ENCODE assay signal across 8 cellular contexts in genomic region chr18:50507120-50507590, GRCh38. TPM values are rescaled to one million over a fixed set of nuclear protein-coding genes. Genes with fewer than 3 reads are reported as not detected.
DNase-seq lines count a peak whose midpoint lies in the region; ATAC-seq and TF ChIP-seq lines count a peak whose summit lies in the region.

No MANE protein-coding gene starts in this region.

- in situ Hi-C loops in brain microvascular endothelial cell (cut with HindIII; ENCODE audit: low pct_ligation_motif_present, low sequenced_read_pairs) = no loop called here

- 45 to 48% methylated on average over 4 of the region's 4 CpGs for WGBS in aorta, 2 donors

- no peaks in the 10 kb centered on the region for H3K36me3 Mint-ChIP-seq in activated T-helper 17 cell treated with anti-CD3 and anti-CD28 coated beads, Interleukin-2, amount 50 U/mL, for 72 hours (ENCODE audit: low read depth)

- H3K4me1 Mint-ChIP-seq in activated T-helper 17 cell treated with anti-CD3 and anti-CD28 coated beads, Interleukin-2, amount 50 U/mL, for 72 hours = no peaks in the 10 kb centered on the region

- H3K27me3 Mint-ChIP-seq in activated T-helper 17 cell treated with anti-CD3 and anti-CD28 coated beads, Interleukin-2, amount 50 U/mL, for 72 hours = peaks cover 40% of the 10 kb centered on the region

- DNase-seq in GM12864 (ENCODE audit: low read depth) (no peak), NCI-H1436 (lab: John Stamatoyannopoulos, UW) (peak; percentile 68), brain microvascular endothelial cell (peak; percentile 14), left colon (peak in 1 of 2 donors; percentile 52), aorta (peak; percentile 46 to 75)

- H3K4me1 ChIP-seq in aorta (ENCODE audit: control insufficient read depth in 1 of 2, insufficient read depth in 2 of 2, low read length in 2 of 2) = no peaks in the 10 kb centered on the region

- peak; percentile 54 for TF ChIP-seq CTCF in GM12864 (IDR thresholded peaks at IDR 0.05; ENCODE audit: low read depth, low read length, missing control alignments)
- peak; percentile 55 for TF ChIP-seq CTCF in brain microvascular endothelial cell (IDR thresholded peaks at IDR 0.05; ENCODE audit: low read depth, low read length, missing control alignments)

- H3K4me3 ChIP-seq in GM12864 (ENCODE audit: low read depth, low read length) (no peak overlapping the region), brain microvascular endothelial cell (ENCODE audit: low read depth, low read length) (no peak overlapping the region), aorta (ENCODE audit: low read length in 2 of 2) (no peak overlapping the region)

- intact Hi-C loops in left colon (cut with DNase I, micrococcal nuclease) = loop anchor here in 1 of 2 donors (5.0 kb wide), 1 partner anchor 280 kb away; no protein-coding TSS in a partner anchor
- intact Hi-C loops in aorta (cut with DNase I) = loop anchor here (2.0 to 10.0 kb wide), 2 partner anchors 208 to 278 kb away; no protein-coding TSS in a partner anchor

- peaks cover 2% of the 10 kb centered on the region for H3K9me3 ChIP-seq in aorta (ENCODE audit: control insufficient read depth, low read length)

- H3K9me3 Mint-ChIP-seq in activated T-helper 17 cell treated with anti-CD3 and anti-CD28 coated beads, Interleukin-2, amount 50 U/mL, for 72 hours = no peaks in the 10 kb centered on the region

- no peak overlapping the region for H3K27ac ChIP-seq in brain microvascular endothelial cell
- no peak overlapping the region for H3K27ac ChIP-seq in aorta (ENCODE audit: low read depth in 1 of 2, low read length in 2 of 2)

- H3K27ac Mint-ChIP-seq in activated T-helper 17 cell treated with anti-CD3 and anti-CD28 coated beads, Interleukin-2, amount 50 U/mL, for 72 hours = no peak overlapping the region

- H3K4me3 Mint-ChIP-seq in activated T-helper 17 cell treated with anti-CD3 and anti-CD28 coated beads, Interleukin-2, amount 50 U/mL, for 72 hours = no peak overlapping the region

- H3K36me3 ChIP-seq in brain microvascular endothelial cell (replicated peaks) = no peaks in the 10 kb centered on the region
- H3K36me3 ChIP-seq in aorta (ENCODE audit: control insufficient read depth in 1 of 2, insufficient read depth in 2 of 2, low read length in 1 of 2) = no peaks in the 10 kb centered on the region

- ATAC-seq in left colon (peak; percentile 77), aorta (ENCODE audit: low FRiP score) (peak; percentile 66), GM21737 (IDR thresholded peaks at IDR 0.05; ENCODE audit: unreplicated experiment) (no peak)
- ATAC-seq in activated T-helper 17 cell treated with anti-CD3 and anti-CD28 coated beads, Interleukin-2, amount 50 U/mL, for 72 hours (replicated peaks) = no peak
- no peak for ATAC-seq in activated CD4-positive, CD25-positive, alpha-beta regulatory T cell treated with anti-CD3 and anti-CD28 coated beads, Interleukin-2, amount 50 U/mL, for 24 hours

- H3K27me3 ChIP-seq in brain microvascular endothelial cell (replicated peaks) = no peaks in the 10 kb centered on the region
- no peaks in the 10 kb centered on the region for H3K27me3 ChIP-seq in aorta (ENCODE audit: control insufficient read depth in 1 of 2, insufficient read depth in 2 of 2, low read length in 1 of 2)

RNA-seq across cellular contexts. Expression of gene MAPK4, which starts 52.7 kb away (rescaled TPM):
- total RNA-seq in left colon (1 to 10 TPM in 1 of 2 donors, under 1 TPM in 1; 0.12 to 1.6 TPM), aorta (1 to 10 TPM; 1.7 to 4.2 TPM)
- polyA plus RNA-seq in aorta = 1 to 10 TPM; 1.1 to 1.3 TPM
- total RNA-seq in activated T-helper 17 cell treated with anti-CD3 and anti-CD28 coated beads, Interleukin-2, amount 50 U/mL, for 72 hours = not detected

Comparison
In these comparisons a context has a peak if more than half of its experiments do, and no peak if none do; other contexts are left out.
1. ATAC-seq: peak in left colon (single experiment) and aorta (single experiment); none in activated T-helper 17 cell treated with anti-CD3 and anti-CD28 coated beads, Interleukin-2, amount 50 U/mL, for 72 hours (single experiment), GM21737 (single experiment) and activated CD4-positive, CD25-positive, alpha-beta regulatory T cell treated with anti-CD3 and anti-CD28 coated beads, Interleukin-2, amount 50 U/mL, for 24 hours (0 of 2).